ENCODE assay signal across 26 cellular contexts in genomic region chr13:37878921-37879320, GRCh38. TPM values are rescaled to one million over a fixed set of nuclear protein-coding genes. Genes with fewer than 3 reads are reported as not detected.
"Had no signal": no experiment of that assay in that cellular context is flagged by ENCODE, and none has a peak within 500 bp of the region (broad histone marks: within the 10 kb centered on the region; RNA-seq: fewer than 3 reads in every experiment).

No MANE protein-coding gene starts in this region.

- H3K36me3 ChIP-seq: brain microvascular endothelial cell, stomach, suprapubic skin, tibial nerve, vagina had no signal

- H3K9ac ChIP-seq: parathyroid adenoma had no signal

- H3K27me3 ChIP-seq: brain microvascular endothelial cell, vagina had no signal

- H3K4me1 ChIP-seq: parathyroid adenoma, stomach, suprapubic skin, tibial nerve, vagina had no signal

- ATAC-seq: activated CD8-positive, alpha-beta T cell treated with anti-CD3 and anti-CD28 coated beads, Interleukin-2, amount 10 ng/mL, durations not matched to agents 7 days and 5 days; right cardiac atrium; stimulated activated memory B cell treated with anti-CD40 and anti-IgM and Interleukin-4, amounts not matched to agents 10 μg/mL and 1 μg/mL and 100 μg/mL, for 72 hours had no signal

- H3K27ac ChIP-seq: brain microvascular endothelial cell, parathyroid adenoma, stomach, suprapubic skin, tibial nerve, vagina, VCaP had no signal

- H3K4me3 ChIP-seq: stomach, suprapubic skin, tibial nerve, vagina had no signal

- H3K9me3 ChIP-seq: stomach, suprapubic skin, tibial nerve, vagina had no signal

- H2AFZ ChIP-seq: parathyroid adenoma had no signal

- FAIRE-seq: islet of Langerhans had no signal

- H3K79me2 ChIP-seq: parathyroid adenoma had no signal

- DNase-seq: activated CD4-positive, alpha-beta T cell treated with anti-CD3 and anti-CD28 coated beads for 1 hour; activated CD4-positive, alpha-beta T cell treated with anti-CD3 and anti-CD28 coated beads, Interleukin-2, amount 50 U/mL, for 1 hour; activated CD8-positive, alpha-beta T cell treated with anti-CD3 and anti-CD28 coated beads, Interleukin-2, amount 10 ng/mL, durations not matched to agents 7 days and 5 days; activated gamma-delta T cell; activated naive CD4-positive, alpha-beta T cell treated with anti-CD3 and anti-CD28 coated beads, Interleukin-2, amount 50 U/mL, for 16 hours; anterior cingulate cortex; brain microvascular endothelial cell; caudate nucleus; dermis blood vessel endothelial cell; effector memory CD4-positive, alpha-beta T cell; glutamatergic neuron; hippocampal formation; midbrain; nucleus accumbens; right cardiac atrium; small intestine; stomach had no signal

RNA-seq across cellular contexts. Expression of gene TRPC4, which starts 9.3 kb away (rescaled TPM):
- total RNA-seq: activated CD8-positive, alpha-beta T cell treated with anti-CD3 and anti-CD28 coated beads, Interleukin-2, amount 10 ng/mL, durations not matched to agents 7 days and 5 days; activated T-helper 1 cell treated with anti-CD3 and anti-CD28 coated beads, Interleukin-12 subunit alpha, Interleukin-12 subunit beta, Interleukin-2, Interleukin-4 antibody, amounts not matched to agents 30 ng/mL and 10 ng/mL and 1 ng/mL, durations not matched to agents 14 hours and 24 hours and 36 hours; T-helper 2 cell treated with Interferon-gamma antibody and Interleukin-4, amounts not matched to agents 100 ng/mL and 5 ng/mL, for 36 hours had no signal
